17 cellular contexts compared by ENCODE assay signal in genomic region chrX:38519651-38520050, GRCh38. TPM values are rescaled to one million over a fixed set of nuclear protein-coding genes. Genes with fewer than 3 reads are reported as not detected.
A peak's percentile ranks its signal among the peaks of the same experiment; 100 is the strongest.
DNase-seq lines count a peak whose midpoint lies in the region; ATAC-seq, FAIRE-seq and TF ChIP-seq lines count a peak whose summit lies in the region.
"Had no signal": no experiment of that assay in that cellular context is flagged by ENCODE, and none has a peak within 500 bp of the region (broad histone marks: within the 10 kb centered on the region; RNA-seq: fewer than 3 reads in every experiment).

No MANE protein-coding gene starts in this region.

- H3K4me2 ChIP-seq in astrocyte (ENCODE audit: low read length): no peak overlapping the region
- H3K4me2 ChIP-seq in mesendoderm (ENCODE audit: low read length): no peak overlapping the region
- H3K4me2 ChIP-seq: BLaER1 treated with 17β-estradiol and CSF1 and Interleukin-3, amounts not matched to agents 10 nM and 100 nM had no signal

- H3K79me1 ChIP-seq in mesendoderm (ENCODE audit: low read length): no peaks in the 10 kb centered on the region

- no peak overlapping the region for H2BK5ac ChIP-seq in mesendoderm (ENCODE audit: low read length)

- H3K18ac ChIP-seq in mesendoderm (ENCODE audit: low read length): no peak overlapping the region

- no peak overlapping the region for H3K27ac Mint-ChIP-seq in astrocyte (ENCODE audit: unreplicated experiment)
- H3K27ac Mint-ChIP-seq in stimulated activated memory B cell treated with anti-CD40 and anti-IgM and Interleukin-4, amounts not matched to agents 10 μg/mL and 1 μg/mL and 100 μg/mL, for 72 hours: no peak overlapping the region
- H3K27ac Mint-ChIP-seq: B cell; CD8-positive, alpha-beta T cell had no signal

- no peaks in the 10 kb centered on the region for H4K20me1 ChIP-seq in astrocyte (ENCODE audit: insufficient read depth, low read length)
- H4K20me1 ChIP-seq: BLaER1 treated with 17β-estradiol and CSF1 and Interleukin-3, amounts not matched to agents 10 nM and 100 nM had no signal

- no peak overlapping the region for H4K8ac ChIP-seq in mesendoderm (ENCODE audit: low read depth, low read length)

- WGBS in mesendoderm (ENCODE audit: extremely low coverage, insufficient coverage, low lambda C conversion rate): no CpG with 5 or more reads among the region's 6 CpGs

- H2BK15ac ChIP-seq in mesendoderm (replicated peaks; ENCODE audit: low read depth): no peak overlapping the region

- no peaks in the 10 kb centered on the region for H3K79me2 ChIP-seq in astrocyte (ENCODE audit: insufficient read depth, low read length)
- H3K79me2 ChIP-seq in mesendoderm (ENCODE audit: control insufficient read depth, insufficient read depth, low read length): no peaks in the 10 kb centered on the region

- no peaks in the 10 kb centered on the region for H3K36me3 Mint-ChIP-seq in astrocyte (ENCODE audit: low read depth, unreplicated experiment)
- no peaks in the 10 kb centered on the region for H3K36me3 Mint-ChIP-seq in stimulated activated memory B cell treated with anti-CD40 and anti-IgM and Interleukin-4, amounts not matched to agents 10 μg/mL and 1 μg/mL and 100 μg/mL, for 72 hours
- H3K36me3 Mint-ChIP-seq: CD8-positive, alpha-beta T cell had no signal

- H3K23ac ChIP-seq in mesendoderm (ENCODE audit: low read length): no peak overlapping the region

- H4K5ac ChIP-seq in mesendoderm (ENCODE audit: low read length): no peak overlapping the region

- no peak for DNase-seq in D721Med (ENCODE audit: insufficient read length, low spot score)
- DNase-seq in MV-4-11 (lab: John Stamatoyannopoulos, UW): peak; percentile 14
- DNase-seq in astrocyte (ENCODE audit: low read depth): no peak
- DNase-seq in mesendoderm: no peak
- DNase-seq in stimulated activated naive CD4-positive, alpha-beta T cell (lab: John Stamatoyannopoulos, UW): no peak
- DNase-seq: Calu3; CD8-positive, alpha-beta T cell; DMS 273 treated with DMSO at 0.1 percent for 48 hours; GDM1 had no signal

- H3K9me3 Mint-ChIP-seq in astrocyte (ENCODE audit: unreplicated experiment): no peaks in the 10 kb centered on the region
- H3K9me3 Mint-ChIP-seq in stimulated activated memory B cell treated with anti-CD40 and anti-IgM and Interleukin-4, amounts not matched to agents 10 μg/mL and 1 μg/mL and 100 μg/mL, for 72 hours: no peaks in the 10 kb centered on the region
- H3K9me3 Mint-ChIP-seq: CD8-positive, alpha-beta T cell had no signal

- H3K9ac ChIP-seq in astrocyte (ENCODE audit: low read length): no peak overlapping the region
- H3K9ac ChIP-seq in mesendoderm (ENCODE audit: low read length): no peak overlapping the region
- H3K9ac ChIP-seq: BLaER1 treated with 17β-estradiol and CSF1 and Interleukin-3, amounts not matched to agents 10 nM and 100 nM had no signal

- no peaks in the 10 kb centered on the region for H3K36me3 ChIP-seq in astrocyte (ENCODE audit: insufficient read depth, low read length)
- no peaks in the 10 kb centered on the region for H3K36me3 ChIP-seq in mesendoderm (ENCODE audit: control insufficient read depth, insufficient read depth, low read length)
- H3K36me3 ChIP-seq: BLaER1 treated with 17β-estradiol and CSF1 and Interleukin-3, amounts not matched to agents 10 nM and 100 nM; HAP-1 had no signal

- no peaks in the 10 kb centered on the region for H3K4me1 ChIP-seq in astrocyte (ENCODE audit: insufficient read depth, low read length)
- no peaks in the 10 kb centered on the region for H3K4me1 ChIP-seq in mesendoderm (ENCODE audit: control insufficient read depth, low read depth, low read length)
- H3K4me1 ChIP-seq: HAP-1 had no signal

- H3K4ac ChIP-seq in mesendoderm (ENCODE audit: low read depth, low read length): no peak overlapping the region

- H2BK120ac ChIP-seq in mesendoderm (ENCODE audit: low read depth, low read length): no peak overlapping the region

- peak overlapping the region; percentile 34 for H3K56ac ChIP-seq in mesendoderm (ENCODE audit: low read length)

- no peak overlapping the region for H2AFZ ChIP-seq in astrocyte (ENCODE audit: low read depth, low read length)

- H3K4me3 Mint-ChIP-seq in astrocyte (ENCODE audit: unreplicated experiment): no peak overlapping the region
- H3K4me3 Mint-ChIP-seq in stimulated activated memory B cell treated with anti-CD40 and anti-IgM and Interleukin-4, amounts not matched to agents 10 μg/mL and 1 μg/mL and 100 μg/mL, for 72 hours: no peak overlapping the region
- H3K4me3 Mint-ChIP-seq: B cell; CD8-positive, alpha-beta T cell had no signal

- TF ChIP-seq CTCF in D721Med (IDR thresholded peaks at IDR 0.05; ENCODE audit: insufficient read depth, missing control alignments) (no peak), astrocyte (IDR thresholded peaks at IDR 0.05; ENCODE audit: insufficient read depth, low read depth, low read length) (no peak)

- H3K27me3 Mint-ChIP-seq in astrocyte (ENCODE audit: low read depth, unreplicated experiment): no peaks in the 10 kb centered on the region
- H3K27me3 Mint-ChIP-seq in stimulated activated memory B cell treated with anti-CD40 and anti-IgM and Interleukin-4, amounts not matched to agents 10 μg/mL and 1 μg/mL and 100 μg/mL, for 72 hours: no peaks in the 10 kb centered on the region

- peaks cover 6% of the 10 kb centered on the region for H3K4me1 Mint-ChIP-seq in astrocyte (ENCODE audit: low read depth, unreplicated experiment)
- H3K4me1 Mint-ChIP-seq in stimulated activated memory B cell treated with anti-CD40 and anti-IgM and Interleukin-4, amounts not matched to agents 10 μg/mL and 1 μg/mL and 100 μg/mL, for 72 hours: no peaks in the 10 kb centered on the region
- H3K4me1 Mint-ChIP-seq: B cell had no signal

- FAIRE-seq in D721Med (lab: Jason Lieb, UNC) (peak; percentile 6), astrocyte (lab: Jason Lieb, UNC) (peak; percentile 80)
- FAIRE-seq: GM12892 had no signal

- no peak overlapping the region for H2AK5ac ChIP-seq in mesendoderm (ENCODE audit: low read length)

- ATAC-seq in stimulated activated memory B cell treated with anti-CD40 and anti-IgM and Interleukin-4, amounts not matched to agents 10 μg/mL and 1 μg/mL and 100 μg/mL, for 72 hours: no peak
- ATAC-seq in GM18517 (IDR thresholded peaks at IDR 0.05; ENCODE audit: unreplicated experiment): no peak
- no peak for ATAC-seq in GM18502 (IDR thresholded peaks at IDR 0.05; ENCODE audit: poor library complexity, unreplicated experiment)
- ATAC-seq: CD8-positive, alpha-beta T cell had no signal

- no peaks in the 10 kb centered on the region for H3K27me3 ChIP-seq in astrocyte (ENCODE audit: insufficient read depth, low read length)
- H3K27me3 ChIP-seq in mesendoderm (ENCODE audit: insufficient read depth, low read length, poor library complexity): no peaks in the 10 kb centered on the region
- H3K27me3 ChIP-seq: BLaER1 treated with 17β-estradiol and CSF1 and Interleukin-3, amounts not matched to agents 10 nM and 100 nM had no signal

- no peak overlapping the region for H3K4me3 ChIP-seq in astrocyte (ENCODE audit: insufficient read depth, low read depth, low read length)
- H3K4me3 ChIP-seq in mesendoderm (ENCODE audit: low read length): no peak overlapping the region
- H3K4me3 ChIP-seq: BLaER1 treated with 17β-estradiol and CSF1 and Interleukin-3, amounts not matched to agents 10 nM and 100 nM; HAP-1 had no signal

- H3K27ac ChIP-seq in astrocyte (ENCODE audit: low read depth, low read length) (no peak overlapping the region), mesendoderm (ENCODE audit: low read depth, low read length) (no peak overlapping the region)
- H3K27ac ChIP-seq: BLaER1 treated with 17β-estradiol and CSF1 and Interleukin-3, amounts not matched to agents 10 nM and 100 nM had no signal

- H3K9me3 ChIP-seq in astrocyte (ENCODE audit: insufficient read depth, low read depth, low read length): no peaks in the 10 kb centered on the region
- H3K9me3 ChIP-seq: HAP-1 had no signal

RNA-seq across cellular contexts. Expression of gene TSPAN7, which starts 41.7 kb away (rescaled TPM):
- 3.5 and 4.8 TPM in 2 replicates for total RNA-seq in astrocyte
- polyA plus RNA-seq in mesendoderm (2013, experiment 1 of 2): 17.9 TPM
- polyA plus RNA-seq in mesendoderm (2013, experiment 2 of 2): 19.4 TPM
- total RNA-seq: A172 had no signal
